23 cellular contexts compared by ENCODE assay signal in genomic region chr18:78813156-78813555, GRCh38.
"Had no signal": no experiment of that assay in that cellular context is flagged by ENCODE, and none has a peak within 500 bp of the region (broad histone marks: within the 10 kb centered on the region; RNA-seq: fewer than 3 reads in every experiment).

No MANE protein-coding gene starts in this region.

- H3K9me3 ChIP-seq: ascending aorta, right atrium auricular region, thoracic aorta had no signal

- H3K36me3 ChIP-seq: ascending aorta, right atrium auricular region, thoracic aorta, WERI-Rb-1 had no signal

- ATAC-seq: effector memory CD8-positive, alpha-beta T cell; foreskin keratinocyte; left ventricle myocardium superior; T-helper 17 cell had no signal

- H3K9ac ChIP-seq: parathyroid adenoma had no signal

- H3K4me3 ChIP-seq: ascending aorta, right atrium auricular region, thoracic aorta had no signal

- H3K27me3 ChIP-seq: ascending aorta, foreskin keratinocyte, right atrium auricular region had no signal

- DNase-seq: activated CD4-positive, alpha-beta memory T cell treated with anti-CD3 and anti-CD28 coated beads for 36 hours; activated CD4-positive, alpha-beta T cell treated with anti-CD3 and anti-CD28 coated beads, Interleukin-2, amount 10 ng/mL, durations not matched to agents 24 days and 14 days; activated CD4-positive, CD25-positive, alpha-beta regulatory T cell treated with anti-CD3 and anti-CD28 coated beads, Interleukin-2, amount 50 U/mL, for 72 hours; activated CD8-positive, alpha-beta memory T cell treated with anti-CD3 and anti-CD28 coated beads, Interleukin-2, amount 50 U/mL, for 4 hours; activated gamma-delta T cell; activated naive CD4-positive, alpha-beta T cell treated with anti-CD3 and anti-CD28 coated beads, Interleukin-2, amount 10 ng/mL, durations not matched to agents 7 days and 5 days; activated naive CD8-positive, alpha-beta T cell treated with anti-CD3 and anti-CD28 coated beads, Interleukin-2, amount 10 ng/mL, durations not matched to agents 7 days and 5 days; activated T-cell treated with anti-CD3 and anti-CD28 coated beads, Interleukin-2, amount 50 U/mL, for 1 hour; cortex of kidney; effector memory CD8-positive, alpha-beta T cell; foreskin keratinocyte; islet precursor cell; left ventricle myocardium superior; occipital lobe; stimulated activated CD4-positive, alpha-beta T cell treated with anti-CD3 and anti-CD28 coated beads, Interleukin-2, amount 100 ng/mL, for 48 hours; T-helper 17 cell; T1000; trophoblast cell had no signal

- H3K4me1 ChIP-seq: ascending aorta, foreskin keratinocyte, parathyroid adenoma, right atrium auricular region had no signal
